In genomic region chrX:49829016-49829415, GRCh38 we compare ENCODE assay signal across 34 cellular contexts. TPM values are rescaled to one million over a fixed set of nuclear protein-coding genes. Genes with fewer than 3 reads are reported as not detected.
DNase-seq lines count a peak whose midpoint lies in the region; ATAC-seq and TF ChIP-seq lines count a peak whose summit lies in the region.
"Had no signal": no experiment of that assay in that cellular context is flagged by ENCODE, and none has a peak within 500 bp of the region (broad histone marks: within the 10 kb centered on the region; RNA-seq: fewer than 3 reads in every experiment).

TSS of gene PAGE4 (plus strand) at chrX:49829303. CDS start at chrX:49830429, 1,126 bp downstream.

- H3K9ac ChIP-seq in SK-N-SH: no peak within 1 kb of the TSS
- H3K9ac ChIP-seq in Karpas-422 (ENCODE audit: low read length): no peak within 1 kb of the TSS
- no peak within 1 kb of the TSS for H3K9ac ChIP-seq in endodermal cell (ENCODE audit: extremely low read depth, low read length, poor library complexity, severe bottlenecking)
- H3K9ac ChIP-seq: BLaER1 treated with 17β-estradiol and CSF1 and Interleukin-3, amounts not matched to agents 10 nM and 100 nM had no signal

- POLR2A ChIA-PET in SK-N-SH (lab: Yijun Ruan, JAX) (no interaction called here), GM10248 (lab: Yijun Ruan, JAX) (no interaction called here)

- no peak for ATAC-seq in SK-N-SH treated with all-trans-retinoic acid at 6 μM for 48 hours
- ATAC-seq: activated CD4-positive, alpha-beta T cell treated with anti-CD3 and anti-CD28 coated beads for 36 hours; lower lobe of right lung; mucosa of descending colon; stimulated activated naive CD8-positive, alpha-beta T cell treated with anti-CD3 and anti-CD28 coated beads, Interleukin-15, amount 100 ng/mL, for 72 hours had no signal

- H3K27me3 ChIP-seq in SK-N-SH (ENCODE audit: insufficient read depth) (peaks cover 18% of the 10 kb centered on the region), Karpas-422 (ENCODE audit: low read length) (no peaks in the 10 kb centered on the region), endodermal cell (ENCODE audit: control insufficient read depth, insufficient read depth, low read length, poor library complexity, severe bottlenecking) (peaks cover 6% of the 10 kb centered on the region)
- H3K27me3 ChIP-seq: ovary, thyroid gland had no signal

- H3F3A ChIP-seq in SK-N-SH (replicated peaks; ENCODE audit: insufficient read depth): no peaks in the 10 kb centered on the region

- no peaks in the 10 kb centered on the region for H4K20me1 ChIP-seq in SK-N-SH (ENCODE audit: insufficient read depth)
- no peaks in the 10 kb centered on the region for H4K20me1 ChIP-seq in Karpas-422 (ENCODE audit: insufficient read depth, low read depth, low read length)
- H4K20me1 ChIP-seq: BLaER1 treated with 17β-estradiol and CSF1 and Interleukin-3, amounts not matched to agents 10 nM and 100 nM had no signal

- CTCF ChIA-PET in SK-N-SH (lab: Yijun Ruan, JAX): interaction anchor here (1.0 kb wide), 1 partner anchor 10 kb away, joined by 4 read pairs; no protein-coding TSS in a partner anchor
- CTCF ChIA-PET in GM10248 (lab: Yijun Ruan, JAX): no interaction called here

- no peaks in the 10 kb centered on the region for H3K27me3 Mint-ChIP-seq in endodermal cell (ENCODE audit: insufficient read depth)
- no peaks in the 10 kb centered on the region for H3K27me3 Mint-ChIP-seq in mesothelial cell of epicardium (ENCODE audit: low read depth)
- H3K27me3 Mint-ChIP-seq in activated T-helper 1 cell treated with anti-CD3 and anti-CD28 coated beads, Interleukin-12 subunit alpha, Interleukin-12 subunit beta, Interleukin-2, Interleukin-4 antibody, amounts not matched to agents 30 ng/mL and 10 ng/mL and 1 ng/mL, durations not matched to agents 14 hours and 24 hours and 36 hours (ENCODE audit: insufficient read depth): no peaks in the 10 kb centered on the region
- H3K27me3 Mint-ChIP-seq: activated CD4-positive, alpha-beta T cell treated with anti-CD3 and anti-CD28 coated beads for 36 hours had no signal

- H3K4me1 ChIP-seq in SK-N-SH (ENCODE audit: control insufficient read depth in 1 of 2, insufficient read depth in 2 of 2, low read depth in 1 of 2, low read length in 1 of 2) (no peaks in the 10 kb centered on the region), Karpas-422 (ENCODE audit: low read length) (no peaks in the 10 kb centered on the region), endodermal cell (ENCODE audit: control insufficient read depth, insufficient read depth, low read length) (no peaks in the 10 kb centered on the region)
- H3K4me1 ChIP-seq: BLaER1 treated with 17β-estradiol and CSF1 and Interleukin-3, amounts not matched to agents 10 nM and 100 nM; lower lobe of right lung; thyroid gland had no signal

- TF ChIP-seq CTCF in SK-N-SH (IDR thresholded peaks at IDR 0.05) (no peak), endodermal cell (conservative IDR thresholded peaks at IDR 0.05) (no peak), GM10248 (IDR thresholded peaks at IDR 0.05; ENCODE audit: control extremely low read depth, extremely low read depth, low read depth, missing control alignments) (no peak), mesothelial cell of epicardium (IDR thresholded peaks at IDR 0.05; ENCODE audit: unreplicated experiment) (no peak)

- no peaks in the 10 kb centered on the region for H3K36me3 ChIP-seq in SK-N-SH (replicated peaks in 1 of 2; ENCODE audit: control insufficient read depth in 1 of 2, insufficient read depth in 2 of 2, low read length in 1 of 2)
- H3K36me3 ChIP-seq in Karpas-422 (ENCODE audit: insufficient read depth, low read length): no peaks in the 10 kb centered on the region
- H3K36me3 ChIP-seq in endodermal cell (ENCODE audit: control insufficient read depth, insufficient read depth, low read length): no peaks in the 10 kb centered on the region
- H3K36me3 ChIP-seq: BLaER1 treated with 17β-estradiol and CSF1 and Interleukin-3, amounts not matched to agents 10 nM and 100 nM; lower lobe of right lung; ovary; thyroid gland had no signal

- peak; percentile 9 for DNase-seq in SK-N-SH
- DNase-seq in Karpas-422: peak; percentile 59
- DNase-seq in endodermal cell: peak; percentile 72
- no peak for DNase-seq in GM10248 (ENCODE audit: extremely low spot score)
- no peak for DNase-seq in mesothelial cell of epicardium (ENCODE audit: low spot score in 2 of 2, unreplicated experiment in 2 of 2)
- DNase-seq in NCI-H1417 (lab: John Stamatoyannopoulos, UW): no peak
- DNase-seq in activated T-helper 1 cell treated with anti-CD3 and anti-CD28 coated beads, Interleukin-12 subunit alpha, Interleukin-12 subunit beta, Interleukin-2, Interleukin-4 antibody, amounts not matched to agents 30 ng/mL and 10 ng/mL and 1 ng/mL, durations not matched to agents 14 hours and 24 hours and 36 hours (ENCODE audit: low spot score): no peak
- DNase-seq: ACHN; activated CD4-positive, alpha-beta T cell treated with anti-CD3 and anti-CD28 coated beads for 36 hours; activated gamma-delta T cell; effector memory CD4-positive, alpha-beta T cell; glutamatergic neuron; kidney glomerular epithelial cell; lower lobe of right lung; mucosa of descending colon; NCI-H1048; NCI-H1694 treated with DMSO at 0.1 percent for 48 hours; NCI-H524 treated with DMSO at 0.1 percent for 48 hours; ovary; retina; small intestine; stimulated activated naive CD8-positive, alpha-beta T cell treated with anti-CD3 and anti-CD28 coated beads, Interleukin-15, amount 100 ng/mL, for 72 hours; thyroid gland had no signal

- H3K4me1 Mint-ChIP-seq in endodermal cell (no peaks in the 10 kb centered on the region), mesothelial cell of epicardium (no peaks in the 10 kb centered on the region)
- H3K4me1 Mint-ChIP-seq in activated T-helper 1 cell treated with anti-CD3 and anti-CD28 coated beads, Interleukin-12 subunit alpha, Interleukin-12 subunit beta, Interleukin-2, Interleukin-4 antibody, amounts not matched to agents 30 ng/mL and 10 ng/mL and 1 ng/mL, durations not matched to agents 14 hours and 24 hours and 36 hours (ENCODE audit: low read depth): no peaks in the 10 kb centered on the region
- H3K4me1 Mint-ChIP-seq: activated CD4-positive, alpha-beta T cell treated with anti-CD3 and anti-CD28 coated beads for 36 hours; stimulated activated naive CD8-positive, alpha-beta T cell treated with anti-CD3 and anti-CD28 coated beads, Interleukin-15, amount 100 ng/mL, for 72 hours had no signal

- no peak within 1 kb of the TSS for H3K4me3 Mint-ChIP-seq in endodermal cell
- H3K4me3 Mint-ChIP-seq in mesothelial cell of epicardium: no peak within 1 kb of the TSS
- H3K4me3 Mint-ChIP-seq in activated T-helper 1 cell treated with anti-CD3 and anti-CD28 coated beads, Interleukin-12 subunit alpha, Interleukin-12 subunit beta, Interleukin-2, Interleukin-4 antibody, amounts not matched to agents 30 ng/mL and 10 ng/mL and 1 ng/mL, durations not matched to agents 14 hours and 24 hours and 36 hours: no peak within 1 kb of the TSS
- H3K4me3 Mint-ChIP-seq: activated CD4-positive, alpha-beta T cell treated with anti-CD3 and anti-CD28 coated beads for 36 hours; stimulated activated naive CD8-positive, alpha-beta T cell treated with anti-CD3 and anti-CD28 coated beads, Interleukin-15, amount 100 ng/mL, for 72 hours had no signal

- TF ChIP-seq EP300 in SK-N-SH (IDR thresholded peaks at IDR 0.05; ENCODE audit: borderline replicate concordance in 1 of 2, low read depth in 1 of 2, low read length in 1 of 2): no peak

- H3K4me2 ChIP-seq in SK-N-SH (no peak within 1 kb of the TSS), Karpas-422 (ENCODE audit: low read depth, low read length, poor library complexity, severe bottlenecking) (no peak within 1 kb of the TSS)
- H3K4me2 ChIP-seq: BLaER1 treated with 17β-estradiol and CSF1 and Interleukin-3, amounts not matched to agents 10 nM and 100 nM had no signal

- no peak within 1 kb of the TSS for H3K27ac ChIP-seq in SK-N-SH (ENCODE audit: low read depth in 2 of 2, low read length in 1 of 2)
- no peak within 1 kb of the TSS for H3K27ac ChIP-seq in Karpas-422 (ENCODE audit: low read length)
- no peak within 1 kb of the TSS for H3K27ac ChIP-seq in endodermal cell (ENCODE audit: low read depth, low read length)
- H3K27ac ChIP-seq: BLaER1 treated with 17β-estradiol and CSF1 and Interleukin-3, amounts not matched to agents 10 nM and 100 nM; coronary artery; lower lobe of right lung; ovary; RWPE1; SK-N-MC; thyroid gland had no signal

- no peak within 1 kb of the TSS for H3K4me3 ChIP-seq in SK-N-SH (ENCODE audit: low read depth in 2 of 2, low read length in 1 of 2)
- no peak within 1 kb of the TSS for H3K4me3 ChIP-seq in Karpas-422 (ENCODE audit: low read length)
- H3K4me3 ChIP-seq in endodermal cell (ENCODE audit: low read length): no peak within 1 kb of the TSS
- H3K4me3 ChIP-seq: BLaER1 treated with 17β-estradiol and CSF1 and Interleukin-3, amounts not matched to agents 10 nM and 100 nM; coronary artery; lower lobe of right lung; mucosa of descending colon; ovary; SK-N-MC; thyroid gland had no signal

- intact Hi-C loops in activated T-helper 1 cell treated with anti-CD3 and anti-CD28 coated beads, Interleukin-12 subunit alpha, Interleukin-12 subunit beta, Interleukin-2, Interleukin-4 antibody, amounts not matched to agents 30 ng/mL and 10 ng/mL and 1 ng/mL, durations not matched to agents 14 hours and 24 hours and 36 hours (cut with micrococcal nuclease): no loop called here

- H3K36me3 Mint-ChIP-seq in endodermal cell (ENCODE audit: low read depth) (no peaks in the 10 kb centered on the region), mesothelial cell of epicardium (no peaks in the 10 kb centered on the region)
- no peaks in the 10 kb centered on the region for H3K36me3 Mint-ChIP-seq in activated T-helper 1 cell treated with anti-CD3 and anti-CD28 coated beads, Interleukin-12 subunit alpha, Interleukin-12 subunit beta, Interleukin-2, Interleukin-4 antibody, amounts not matched to agents 30 ng/mL and 10 ng/mL and 1 ng/mL, durations not matched to agents 14 hours and 24 hours and 36 hours (ENCODE audit: low read depth)

- no peaks in the 10 kb centered on the region for H3K9me2 ChIP-seq in SK-N-SH
- H3K9me2 ChIP-seq in Karpas-422 (replicated peaks; ENCODE audit: insufficient read depth, low read length): no peaks in the 10 kb centered on the region

- TF ChIP-seq RAD21 in SK-N-SH (IDR thresholded peaks at IDR 0.05; ENCODE audit: low read length): no peak

- H3K79me2 ChIP-seq in SK-N-SH (ENCODE audit: insufficient read depth) (no peaks in the 10 kb centered on the region), Karpas-422 (ENCODE audit: low read length) (no peaks in the 10 kb centered on the region)

- 19% methylated on average over 5 of the region's 8 CpGs for WGBS in SK-N-SH (ENCODE audit: low lambda C conversion rate)
- WGBS in endodermal cell (ENCODE audit: insufficient coverage in 1 of 2, insufficient read length in 1 of 2), 2 experiments: 94% methylated on average over 7 of the region's 8 CpGs; no CpG with 5 or more reads in 1 of the 2 experiments

- H3K27ac Mint-ChIP-seq in endodermal cell: no peak within 1 kb of the TSS
- H3K27ac Mint-ChIP-seq in mesothelial cell of epicardium: no peak within 1 kb of the TSS
- H3K27ac Mint-ChIP-seq in activated T-helper 1 cell treated with anti-CD3 and anti-CD28 coated beads, Interleukin-12 subunit alpha, Interleukin-12 subunit beta, Interleukin-2, Interleukin-4 antibody, amounts not matched to agents 30 ng/mL and 10 ng/mL and 1 ng/mL, durations not matched to agents 14 hours and 24 hours and 36 hours: no peak within 1 kb of the TSS
- H3K27ac Mint-ChIP-seq: activated CD4-positive, alpha-beta T cell treated with anti-CD3 and anti-CD28 coated beads for 36 hours; stimulated activated naive CD8-positive, alpha-beta T cell treated with anti-CD3 and anti-CD28 coated beads, Interleukin-15, amount 100 ng/mL, for 72 hours had no signal

- no peak within 1 kb of the TSS for H2AFZ ChIP-seq in SK-N-SH (ENCODE audit: low read depth)
- H2AFZ ChIP-seq in Karpas-422 (ENCODE audit: low read length): no peak within 1 kb of the TSS

- H3K9me3 Mint-ChIP-seq in endodermal cell: peaks cover 45% of the 10 kb centered on the region
- H3K9me3 Mint-ChIP-seq in mesothelial cell of epicardium: peaks cover 29% of the 10 kb centered on the region
- H3K9me3 Mint-ChIP-seq in activated T-helper 1 cell treated with anti-CD3 and anti-CD28 coated beads, Interleukin-12 subunit alpha, Interleukin-12 subunit beta, Interleukin-2, Interleukin-4 antibody, amounts not matched to agents 30 ng/mL and 10 ng/mL and 1 ng/mL, durations not matched to agents 14 hours and 24 hours and 36 hours: no peaks in the 10 kb centered on the region
- H3K9me3 Mint-ChIP-seq: stimulated activated naive CD8-positive, alpha-beta T cell treated with anti-CD3 and anti-CD28 coated beads, Interleukin-15, amount 100 ng/mL, for 72 hours had no signal

- H3K9me3 ChIP-seq in SK-N-SH (no peaks in the 10 kb centered on the region), Karpas-422 (ENCODE audit: low read length) (no peaks in the 10 kb centered on the region), endodermal cell (ENCODE audit: control insufficient read depth, low read length) (no peaks in the 10 kb centered on the region)
- H3K9me3 ChIP-seq: BLaER1 treated with 17β-estradiol and CSF1 and Interleukin-3, amounts not matched to agents 10 nM and 100 nM; lower lobe of right lung; mucosa of descending colon; ovary; thyroid gland had no signal

RNA-seq across cellular contexts. Expression of gene PAGE4, which starts in this region (rescaled TPM):
- not detected in 2 replicates for polyA plus RNA-seq in SK-N-SH (2012; rRNA removed)
- not detected in 2 replicates for polyA plus RNA-seq in SK-N-SH (2012; cell fraction: cytosol; rRNA removed)
- polyA plus RNA-seq in SK-N-SH (2012; cell fraction: nucleus; rRNA removed): not detected in 2 replicates
- total RNA-seq in Karpas-422 (2014; rRNA removed; shearing (Covaris generic); ENCODE audit: low replicate concordance): not detected in 2 replicates
- total RNA-seq in endodermal cell (not detected), mesothelial cell of epicardium (0.60 to 0.67 TPM in 2 of 3 replicates, not detected in the other)
- polyA plus RNA-seq in endodermal cell (2013, experiment 1 of 2): not detected
- not detected for polyA plus RNA-seq in endodermal cell (2013, experiment 2 of 2)
- total RNA-seq in activated T-helper 1 cell treated with anti-CD3 and anti-CD28 coated beads, Interleukin-12 subunit alpha, Interleukin-12 subunit beta, Interleukin-2, Interleukin-4 antibody, amounts not matched to agents 30 ng/mL and 10 ng/mL and 1 ng/mL, durations not matched to agents 14 hours and 24 hours and 36 hours: not detected in 2 replicates
- total RNA-seq: activated CD4-positive, alpha-beta T cell treated with anti-CD3 and anti-CD28 coated beads for 36 hours; astrocyte; cardiac septum; Daoy; LHCN-M2; lower lobe of right lung; mucosa of descending colon; T-helper 2 cell treated with Interferon-gamma antibody and Interleukin-4, amounts not matched to agents 100 ng/mL and 5 ng/mL, for 36 hours; thyroid gland had no signal
- polyA plus RNA-seq: neural cell, small intestine had no signal

Comparison
In these comparisons a context has a peak if more than half of its experiments do, and no peak if none do; other contexts are left out.
1. Peak in DNase-seq in SK-N-SH; RNA of the gene not detected or under 1 TPM.
2. Peak in DNase-seq in Karpas-422; RNA of the gene not detected or under 1 TPM.
3. Peak in DNase-seq in endodermal cell; RNA of the gene not detected or under 1 TPM.